In genomic region chr17:76681222-76682137, GRCh38 we compare ENCODE assay signal across 8 cellular contexts. TPM values are rescaled to one million over a fixed set of nuclear protein-coding genes. Genes with fewer than 3 reads are reported as not detected.
DNase-seq lines count a peak whose midpoint lies in the region; ATAC-seq and TF ChIP-seq lines count a peak whose summit lies in the region.

No MANE protein-coding gene starts in this region.

- peaks cover 4% of the 10 kb centered on the region for H3K36me3 Mint-ChIP-seq in CD4-positive, CD25-positive, alpha-beta regulatory T cell
- H3K36me3 Mint-ChIP-seq in activated T-cell treated with anti-CD3 and anti-CD28 coated beads, Interleukin-2, amount 50 U/mL, for 4 hours (ENCODE audit: insufficient read depth), result no peaks in the 10 kb centered on the region
- no peaks in the 10 kb centered on the region for H3K36me3 Mint-ChIP-seq in neural progenitor cell

- H3K27ac ChIP-seq in CD4-positive, CD25-positive, alpha-beta regulatory T cell (ENCODE audit: insufficient read depth, low read length, poor library complexity, severe bottlenecking), result no peak overlapping the region
- H3K27ac ChIP-seq in PC-3 (ENCODE audit: low read length), result no peak overlapping the region
- H3K27ac ChIP-seq in neural progenitor cell, result no peak overlapping the region
- H3K27ac ChIP-seq in subcutaneous abdominal adipose tissue (ENCODE audit: low read depth, low read length), result peak overlapping the region; percentile 30

- H3K9me2 ChIP-seq in PC-3 (replicated peaks; ENCODE audit: low read length), result no peaks in the 10 kb centered on the region

- CTCF ChIA-PET in PC-3 (lab: Charles Lee), result interaction anchor here (0.5 to 1.6 kb wide), 16 partner anchors 10 to 222 kb away, joined by 3 to 12 read pairs (median 4); no protein-coding TSS in a partner anchor

- no peaks in the 10 kb centered on the region for H3K9me3 Mint-ChIP-seq in CD4-positive, CD25-positive, alpha-beta regulatory T cell
- H3K9me3 Mint-ChIP-seq in activated T-cell treated with anti-CD3 and anti-CD28 coated beads, Interleukin-2, amount 50 U/mL, for 4 hours, result no peaks in the 10 kb centered on the region
- H3K9me3 Mint-ChIP-seq in neural progenitor cell, result no peaks in the 10 kb centered on the region

- H3K27me3 ChIP-seq in CD4-positive, CD25-positive, alpha-beta regulatory T cell (ENCODE audit: control insufficient read depth, insufficient read depth, low read length), result no peaks in the 10 kb centered on the region
- H3K27me3 ChIP-seq in PC-3 (ENCODE audit: low read length) (no peaks in the 10 kb centered on the region), neural progenitor cell (no peaks in the 10 kb centered on the region), subcutaneous abdominal adipose tissue (ENCODE audit: control insufficient read depth in 5 of 5, insufficient read depth in 4 of 5, low read length in 5 of 5) (no peaks in the 10 kb centered on the region)

- DNase-seq in CD4-positive, CD25-positive, alpha-beta regulatory T cell, result peak; percentile 47 to 79 (median 69)
- DNase-seq in HuH-7 (ENCODE audit: low spot score) (peak; percentile 87), PC-3 (peak; percentile 83), fibroblast of mammary gland (ENCODE audit: low read depth) (peak; percentile 76), neural progenitor cell (ENCODE audit: low spot score) (peak; percentile 87)
- DNase-seq in activated T-cell treated with anti-CD3 and anti-CD28 coated beads, Interleukin-2, amount 50 U/mL, for 4 hours, result peak; percentile 61

- H3K4me3 Mint-ChIP-seq in CD4-positive, CD25-positive, alpha-beta regulatory T cell, result peak overlapping the region in 1 of 4 donors; percentile 6
- no peak overlapping the region for H3K4me3 Mint-ChIP-seq in activated T-cell treated with anti-CD3 and anti-CD28 coated beads, Interleukin-2, amount 50 U/mL, for 4 hours
- H3K4me3 Mint-ChIP-seq in neural progenitor cell, result peak overlapping the region; percentile 16

- no peak overlapping the region for H3K4me2 ChIP-seq in PC-3 (ENCODE audit: low read length)
- H3K4me2 ChIP-seq in neural progenitor cell, result no peak overlapping the region

- BruUV-seq in PC-3 (replicated peaks; lab: Mats Ljungman, UMichigan), result no TSS peak

- ATAC-seq in CD4-positive, CD25-positive, alpha-beta regulatory T cell (ENCODE audit: low read depth in 2 of 2), result peak; percentile 43 to 59
- ATAC-seq in PC-3, result peak; percentile 86
- peak; percentile 71 to 73 for ATAC-seq in activated T-cell treated with anti-CD3 and anti-CD28 coated beads, Interleukin-2, amount 50 U/mL, for 4 hours
- no peak for ATAC-seq in HG03135 (IDR thresholded peaks at IDR 0.05; ENCODE audit: unreplicated experiment)

- intact Hi-C loops in PC-3 (cut with micrococcal nuclease), result loop anchor here (1.0 to 2.0 kb wide), 3 partner anchors 57 to 159 kb away; no protein-coding TSS in a partner anchor

- no peak overlapping the region for H3K4me3 ChIP-seq in CD4-positive, CD25-positive, alpha-beta regulatory T cell (ENCODE audit: low read depth, low read length)
- H3K4me3 ChIP-seq in PC-3 (ENCODE audit: low read length) (no peak overlapping the region), fibroblast of mammary gland (ENCODE audit: control insufficient read depth, low read depth, low read length) (no peak overlapping the region), neural progenitor cell (no peak overlapping the region), subcutaneous abdominal adipose tissue (ENCODE audit: low read depth in 1 of 5, low read length in 5 of 5) (no peak overlapping the region)

- no peaks in the 10 kb centered on the region for H3K79me2 ChIP-seq in PC-3 (ENCODE audit: low read length)
- no peaks in the 10 kb centered on the region for H3K79me2 ChIP-seq in neural progenitor cell (ENCODE audit: low read depth)

- no peaks in the 10 kb centered on the region for H4K20me1 ChIP-seq in PC-3 (ENCODE audit: low read length)
- no peaks in the 10 kb centered on the region for H4K20me1 ChIP-seq in neural progenitor cell (ENCODE audit: low read depth)

- no peak overlapping the region for H2AFZ ChIP-seq in PC-3 (ENCODE audit: low read length)
- H2AFZ ChIP-seq in neural progenitor cell (replicated peaks), result no peak overlapping the region

- H3K4me1 ChIP-seq in CD4-positive, CD25-positive, alpha-beta regulatory T cell (ENCODE audit: control insufficient read depth, insufficient read depth, low read length, poor library complexity, severe bottlenecking), result peaks cover 18% of the 10 kb centered on the region
- H3K4me1 ChIP-seq in PC-3 (ENCODE audit: insufficient read depth, low read length), result no peaks in the 10 kb centered on the region
- H3K4me1 ChIP-seq in neural progenitor cell, result peaks cover 13% of the 10 kb centered on the region
- H3K4me1 ChIP-seq in subcutaneous abdominal adipose tissue (ENCODE audit: control insufficient read depth in 5 of 5, insufficient read depth in 5 of 5, low read length in 5 of 5), result peaks cover 3 to 28% (median 20%) of the 10 kb centered on the region in 5 donors

- TF ChIP-seq CTCF in PC-3 (conservative IDR thresholded peaks at IDR 0.05; ENCODE audit: low read depth, low read length), result peak; percentile 96
- peak; percentile 79 for TF ChIP-seq CTCF in fibroblast of mammary gland (conservative IDR thresholded peaks at IDR 0.05; ENCODE audit: control insufficient read depth, insufficient read depth, low read depth, low read length)
- peak; percentile 83 for TF ChIP-seq CTCF in neural progenitor cell (IDR thresholded peaks at IDR 0.05)

- POLR2A ChIA-PET in PC-3 (lab: Charles Lee; ENCODE audit: unreplicated experiment), result no interaction called here

- no peak overlapping the region for H3K27ac Mint-ChIP-seq in CD4-positive, CD25-positive, alpha-beta regulatory T cell
- no peak overlapping the region for H3K27ac Mint-ChIP-seq in neural progenitor cell

- H3K36me3 ChIP-seq in CD4-positive, CD25-positive, alpha-beta regulatory T cell (ENCODE audit: control insufficient read depth, insufficient read depth, low read length), result no peaks in the 10 kb centered on the region
- H3K36me3 ChIP-seq in PC-3 (ENCODE audit: low read depth, low read length) (no peaks in the 10 kb centered on the region), neural progenitor cell (no peaks in the 10 kb centered on the region), subcutaneous abdominal adipose tissue (ENCODE audit: control insufficient read depth in 5 of 5, insufficient read depth in 5 of 5, low read length in 5 of 5) (peaks cover 0 to 58% (median 40%) of the 10 kb centered on the region in 5 donors)

- peaks cover 0 to 8% (median 6%) of the 10 kb centered on the region in 4 donors for H3K4me1 Mint-ChIP-seq in CD4-positive, CD25-positive, alpha-beta regulatory T cell
- peaks cover 16% of the 10 kb centered on the region for H3K4me1 Mint-ChIP-seq in activated T-cell treated with anti-CD3 and anti-CD28 coated beads, Interleukin-2, amount 50 U/mL, for 4 hours (ENCODE audit: low read depth)
- H3K4me1 Mint-ChIP-seq in neural progenitor cell, result peaks cover 28% of the 10 kb centered on the region

- H3K27me3 Mint-ChIP-seq in CD4-positive, CD25-positive, alpha-beta regulatory T cell, result no peaks in the 10 kb centered on the region
- H3K27me3 Mint-ChIP-seq in activated T-cell treated with anti-CD3 and anti-CD28 coated beads, Interleukin-2, amount 50 U/mL, for 4 hours (ENCODE audit: low read depth), result no peaks in the 10 kb centered on the region
- H3K27me3 Mint-ChIP-seq in neural progenitor cell (ENCODE audit: insufficient read depth, low read depth), result peaks cover 4% of the 10 kb centered on the region

- no peaks in the 10 kb centered on the region for H3F3A ChIP-seq in PC-3 (ENCODE audit: low read length, unreplicated experiment)
- H3F3A ChIP-seq in neural progenitor cell (ENCODE audit: low read depth), result peaks cover 3% of the 10 kb centered on the region

- no peaks in the 10 kb centered on the region for H3K9me3 ChIP-seq in CD4-positive, CD25-positive, alpha-beta regulatory T cell (ENCODE audit: control insufficient read depth in 2 of 2, low read length in 2 of 2)
- H3K9me3 ChIP-seq in PC-3 (ENCODE audit: low read length) (no peaks in the 10 kb centered on the region), neural progenitor cell (ENCODE audit: low read depth) (no peaks in the 10 kb centered on the region), subcutaneous abdominal adipose tissue (ENCODE audit: control insufficient read depth in 5 of 5, low read length in 5 of 5) (no peaks in the 10 kb centered on the region)

- H3K9ac ChIP-seq in PC-3 (ENCODE audit: low read length) (no peak overlapping the region), neural progenitor cell (no peak overlapping the region), subcutaneous abdominal adipose tissue (ENCODE audit: low read length in 5 of 5) (peak overlapping the region in 1 of 5 donors; percentile 14)

RNA-seq across cellular contexts. Expression of gene MXRA7, which starts 29.3 kb away (rescaled TPM):
- total RNA-seq in CD4-positive, CD25-positive, alpha-beta regulatory T cell, result 5.0 TPM
- polyA plus RNA-seq in CD4-positive, CD25-positive, alpha-beta regulatory T cell, result 1 to 10 TPM; 2.2 to 8.8 (median 5.4) TPM
- total RNA-seq in PC-3 (2014; rRNA removed) (98.3 and 148 TPM in 2 replicates), neural progenitor cell (ENCODE audit: low replicate concordance) (54.6 and 55.4 TPM in 2 replicates)
- total RNA-seq in activated T-cell treated with anti-CD3 and anti-CD28 coated beads, Interleukin-2, amount 50 U/mL, for 4 hours, result 1 to 10 TPM; 2.0 to 2.3 (median 2.0) TPM

RNA-seq across cellular contexts. Expression of gene ST6GALNAC1, which starts 37.9 kb away (rescaled TPM):
- 8.5 TPM for total RNA-seq in CD4-positive, CD25-positive, alpha-beta regulatory T cell
- 1 to 10 TPM in 3 of 4 donors, under 1 TPM in 1; 0.33 to 3.7 (median 1.9) TPM for polyA plus RNA-seq in CD4-positive, CD25-positive, alpha-beta regulatory T cell
- total RNA-seq in PC-3 (2014; rRNA removed) (2.6 and 4.1 TPM in 2 replicates), neural progenitor cell (ENCODE audit: low replicate concordance) (not detected in 2 replicates)
- 1 to 10 TPM in 1 of 3 donors, under 1 TPM in 2; 0.57 to 1.1 (median 0.63) TPM for total RNA-seq in activated T-cell treated with anti-CD3 and anti-CD28 coated beads, Interleukin-2, amount 50 U/mL, for 4 hours

RNA-seq across cellular contexts. Expression of gene JMJD6, which starts 44.9 kb away (rescaled TPM):
- total RNA-seq in CD4-positive, CD25-positive, alpha-beta regulatory T cell, result 124 TPM
- polyA plus RNA-seq in CD4-positive, CD25-positive, alpha-beta regulatory T cell, result 10 to 100 TPM; 21.0 to 38.3 (median 33.6) TPM
- total RNA-seq in PC-3 (2014; rRNA removed), result 39.0 and 49.8 TPM in 2 replicates
- total RNA-seq in activated T-cell treated with anti-CD3 and anti-CD28 coated beads, Interleukin-2, amount 50 U/mL, for 4 hours, result 10 to 100 TPM; 67.3 to 73.2 (median 68.7) TPM
- 8.7 and 11.6 TPM in 2 replicates for total RNA-seq in neural progenitor cell (ENCODE audit: low replicate concordance)

RNA-seq across cellular contexts. Expression of gene METTL23, which starts 45.2 kb away (rescaled TPM):
- 44.1 TPM for total RNA-seq in CD4-positive, CD25-positive, alpha-beta regulatory T cell
- 100 to 1,000 TPM; 130 to 175 (median 162) TPM for polyA plus RNA-seq in CD4-positive, CD25-positive, alpha-beta regulatory T cell
- total RNA-seq in PC-3 (2014; rRNA removed) (48.1 and 58.7 TPM in 2 replicates), neural progenitor cell (ENCODE audit: low replicate concordance) (38.1 and 40.4 TPM in 2 replicates)
- 10 to 100 TPM; 31.4 to 34.4 (median 31.5) TPM for total RNA-seq in activated T-cell treated with anti-CD3 and anti-CD28 coated beads, Interleukin-2, amount 50 U/mL, for 4 hours

RNA-seq across cellular contexts. Expression of gene SRSF2, which starts 55.7 kb away (rescaled TPM):
- 444 TPM for total RNA-seq in CD4-positive, CD25-positive, alpha-beta regulatory T cell
- polyA plus RNA-seq in CD4-positive, CD25-positive, alpha-beta regulatory T cell, result 100 to 1,000 TPM in 1 of 4 donors, 10 to 100 TPM in 3; 86.0 to 113 (median 93.7) TPM
- total RNA-seq in PC-3 (2014; rRNA removed), result 562 and 859 TPM in 2 replicates
- total RNA-seq in activated T-cell treated with anti-CD3 and anti-CD28 coated beads, Interleukin-2, amount 50 U/mL, for 4 hours, result 100 to 1,000 TPM; 845 to 927 (median 920) TPM
- 329 and 333 TPM in 2 replicates for total RNA-seq in neural progenitor cell (ENCODE audit: low replicate concordance)
